Comparison of ENCODE assay signal across 8 cellular contexts in genomic region chr15:41493205-41493901, GRCh38. TPM values are rescaled to one million over a fixed set of nuclear protein-coding genes. Genes with fewer than 3 reads are reported as not detected.
A peak's percentile ranks its signal among the peaks of the same experiment; 100 is the strongest.
DNase-seq lines count a peak whose midpoint lies in the region; ATAC-seq, FAIRE-seq and TF ChIP-seq lines count a peak whose summit lies in the region.

ITPKA (plus strand) TSS chr15:41493874; CDS start chr15:41493928, 54 bp downstream.

- no peak for TF ChIP-seq CTCF in WI38 (IDR thresholded peaks at IDR 0.05; ENCODE audit: low read depth, low read length)
- no peak for TF ChIP-seq CTCF in bronchial epithelial cell (IDR thresholded peaks at IDR 0.05; ENCODE audit: insufficient read depth, low read length, severe bottlenecking)

- FAIRE-seq in bronchial epithelial cell (lab: Jason Lieb, UNC) = no peak

- DNase-seq in DMS79 (lab: John Stamatoyannopoulos, UW) (peak; percentile 20), DMS79 treated with DMSO at 0.1 percent for 48 hours (lab: John Stamatoyannopoulos, UW) (no peak), NCI-H146 treated with DMSO at 0.1 percent for 48 hours (lab: John Stamatoyannopoulos, UW; ENCODE audit: unreplicated experiment) (peak; percentile 45), bronchial epithelial cell (ENCODE audit: low read depth) (peak; percentile 30), kidney glomerular epithelial cell (lab: John Stamatoyannopoulos, UW) (peak; percentile 41)
- DNase-seq in stimulated activated CD4-positive, alpha-beta T cell treated with anti-CD3 and anti-CD28 coated beads, Interleukin-1b, Interleukin-23, amount 100 ng/mL, for 4 hours (ENCODE audit: low read depth in 2 of 2) = peak; percentile 88 to 91

- ATAC-seq in HG02759 (IDR thresholded peaks at IDR 0.05; ENCODE audit: unreplicated experiment) = peak; percentile 81

- no peaks in the 10 kb centered on the region for H3K36me3 ChIP-seq in bronchial epithelial cell (ENCODE audit: control insufficient read depth, insufficient read depth, low read length)

- H3K27me3 ChIP-seq in bronchial epithelial cell (ENCODE audit: control insufficient read depth, insufficient read depth, low read length) = peaks cover 18% of the 10 kb centered on the region

- H3K4me3 ChIP-seq in WI38 (ENCODE audit: low read depth, low read length) (peak within 1 kb of the TSS; percentile 61), bronchial epithelial cell (ENCODE audit: low read depth, low read length) (peak within 1 kb of the TSS; percentile 47)

RNA-seq across cellular contexts. Expression of gene ITPKA, which starts in this region (rescaled TPM):
- total RNA-seq in bronchial epithelial cell = 0.79 and 3.1 TPM in 2 replicates
